ENCODE assay signal across 8 cellular contexts in the genomic region with DNA sequence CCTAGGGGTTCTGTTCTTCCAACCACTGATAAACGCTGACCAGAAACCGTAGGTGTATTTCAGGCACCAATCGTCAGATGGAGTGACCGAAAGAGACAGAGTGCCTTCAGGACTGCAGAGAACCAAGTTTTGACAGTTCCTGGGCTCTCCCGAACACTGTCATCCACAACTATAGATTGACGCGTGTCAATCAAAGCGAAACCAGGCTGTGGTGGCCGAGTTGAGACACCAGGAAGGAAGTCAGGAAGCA. TPM values are rescaled to one million over a fixed set of nuclear protein-coding genes. Genes with fewer than 3 reads are reported as not detected.
DNase-seq lines count a peak whose midpoint lies in the region; ATAC-seq, FAIRE-seq and TF ChIP-seq lines count a peak whose summit lies in the region.

No MANE protein-coding gene starts in this region.

- DNase-seq in heart left ventricle (no peak), cardiac septum (ENCODE audit: low spot score) (no peak), keratinocyte (ENCODE audit: low read depth, low spot score) (no peak), thoracic aorta (ENCODE audit: low spot score) (no peak), NCI-H1092 treated with DMSO at 0.1 percent for 48 hours (lab: John Stamatoyannopoulos, UW) (no peak), SHP77 treated with DMSO at 0.1 percent for 48 hours (lab: John Stamatoyannopoulos, UW) (no peak)

- 0 to 1% (median 0%) methylated on average over 4 to 9 of the region's 9 CpGs for WGBS in heart left ventricle, 4 donors

- H3K79me2 ChIP-seq in keratinocyte (ENCODE audit: control insufficient read depth, insufficient read depth, low read length) = no peaks in the 10 kb centered on the region

- dilution Hi-C loops in keratinocyte (cut with MboI; ENCODE audit: extremely low pct_ligation_motif_present, low sequenced_read_pairs) = no loop called here

- TF ChIP-seq POLR2A in heart left ventricle (IDR thresholded peaks at IDR 0.05) = no peak

- no peaks in the 10 kb centered on the region for H3K9me1 ChIP-seq in keratinocyte (ENCODE audit: control insufficient read depth, extremely low read depth, insufficient read depth, low read length)

- H3K36me3 Mint-ChIP-seq in activated T-helper 17 cell treated with anti-CD3 and anti-CD28 coated beads, Interleukin-2, amount 50 U/mL, for 72 hours (ENCODE audit: low read depth) = peaks cover 44% of the 10 kb centered on the region

- FAIRE-seq in keratinocyte (lab: Jason Lieb, UNC) = no peak

- peaks cover 0 to 30% (median 14%) of the 10 kb centered on the region in 12 donors for H3K4me1 ChIP-seq in heart left ventricle
- peaks cover 22% of the 10 kb centered on the region for H3K4me1 ChIP-seq in keratinocyte (ENCODE audit: control insufficient read depth, extremely low read depth, insufficient read depth, low read length)
- peaks cover 9 to 20% of the 10 kb centered on the region in 2 donors for H3K4me1 ChIP-seq in thoracic aorta (ENCODE audit: control insufficient read depth in 1 of 2, low read depth in 2 of 2)

- H3K4me1 Mint-ChIP-seq in activated T-helper 17 cell treated with anti-CD3 and anti-CD28 coated beads, Interleukin-2, amount 50 U/mL, for 72 hours = peaks cover 32% of the 10 kb centered on the region

- peak overlapping the region; percentile 81 for H3K4me2 ChIP-seq in keratinocyte (ENCODE audit: control insufficient read depth, extremely low read depth, insufficient read depth, low read depth, low read length)

- H3K27me3 Mint-ChIP-seq in activated T-helper 17 cell treated with anti-CD3 and anti-CD28 coated beads, Interleukin-2, amount 50 U/mL, for 72 hours = no peaks in the 10 kb centered on the region

- TF ChIP-seq CTCF in heart left ventricle (IDR thresholded peaks at IDR 0.05) (no peak), keratinocyte (optimal IDR thresholded peaks at IDR 0.05 in 1 of 3, IDR thresholded peaks at IDR 0.05 in 1 of 3, conservative IDR thresholded peaks at IDR 0.05 in 1 of 3; ENCODE audit: extremely low read depth in 1 of 3, insufficient read depth in 2 of 3, low read length in 3 of 3) (no peak), thoracic aorta (IDR thresholded peaks at IDR 0.05) (no peak)

- no peaks in the 10 kb centered on the region for H3K9me3 ChIP-seq in heart left ventricle
- no peaks in the 10 kb centered on the region for H3K9me3 ChIP-seq in keratinocyte (ENCODE audit: control insufficient read depth, low read depth, low read length)
- H3K9me3 ChIP-seq in thoracic aorta = no peaks in the 10 kb centered on the region

- H3K4me3 ChIP-seq in heart left ventricle (peak overlapping the region; percentile 49 to 82 (median 69)), keratinocyte (ENCODE audit: control insufficient read depth in 2 of 3, extremely low read depth in 1 of 3, insufficient read depth in 2 of 3, low read depth in 1 of 3, low read length in 3 of 3) (peak overlapping the region; percentile 58 to 65 (median 60)), thoracic aorta (peak overlapping the region; percentile 94)

- H3K27me3 ChIP-seq in heart left ventricle (no peaks in the 10 kb centered on the region), keratinocyte (ENCODE audit: control insufficient read depth, extremely low read depth, insufficient read depth, low read length) (no peaks in the 10 kb centered on the region), thoracic aorta (replicated peaks; ENCODE audit: insufficient read depth) (no peaks in the 10 kb centered on the region)

- H3K9me3 Mint-ChIP-seq in activated T-helper 17 cell treated with anti-CD3 and anti-CD28 coated beads, Interleukin-2, amount 50 U/mL, for 72 hours = peaks cover 3% of the 10 kb centered on the region

- H2AFZ ChIP-seq in keratinocyte (ENCODE audit: control insufficient read depth, low read length) = no peak overlapping the region

- H3K27ac ChIP-seq in heart left ventricle = peak overlapping the region; percentile 93 to 99 (median 98)
- peak overlapping the region; percentile 70 for H3K27ac ChIP-seq in keratinocyte (ENCODE audit: control insufficient read depth, insufficient read depth, low read length)
- peak overlapping the region; percentile 97 to 100 for H3K27ac ChIP-seq in thoracic aorta

- peak overlapping the region; percentile 98 for H3K27ac Mint-ChIP-seq in activated T-helper 17 cell treated with anti-CD3 and anti-CD28 coated beads, Interleukin-2, amount 50 U/mL, for 72 hours

- intact Hi-C loops in heart left ventricle (cut with DNase I) = loop anchor here in 8 of 10 donors (1.0 to 10.0 kb wide), 13 partner anchors 24 to 152 kb away; a partner anchor contains a TSS
- intact Hi-C loops in cardiac septum (cut with DNase I) = loop anchor here (1.0 to 10.0 kb wide), 3 partner anchors 36 to 152 kb away; a partner anchor contains a TSS

- H3K4me3 Mint-ChIP-seq in activated T-helper 17 cell treated with anti-CD3 and anti-CD28 coated beads, Interleukin-2, amount 50 U/mL, for 72 hours = peak overlapping the region; percentile 85

- peaks cover 0 to 2% (median under 1%) of the 10 kb centered on the region in 9 donors for H3K36me3 ChIP-seq in heart left ventricle
- H3K36me3 ChIP-seq in keratinocyte (ENCODE audit: control insufficient read depth in 2 of 2, extremely low read depth in 1 of 2, insufficient read depth in 2 of 2, low read length in 2 of 2) = peaks cover 1 to 2% of the 10 kb centered on the region in 2 experiments
- no peaks in the 10 kb centered on the region for H3K36me3 ChIP-seq in thoracic aorta

- no peak for ATAC-seq in heart left ventricle
- peak; percentile 19 for ATAC-seq in HG03135 (IDR thresholded peaks at IDR 0.05; ENCODE audit: unreplicated experiment)
- ATAC-seq in activated T-helper 17 cell treated with anti-CD3 and anti-CD28 coated beads, Interleukin-2, amount 50 U/mL, for 72 hours (replicated peaks) = peak; percentile 53
- ATAC-seq in thoracic aorta (ENCODE audit: insufficient number of reproducible peaks, low FRiP score, low read depth) = no peak

- H3K9ac ChIP-seq in keratinocyte (ENCODE audit: control insufficient read depth, extremely low read depth, insufficient read depth, low read length) = peak overlapping the region; percentile 93

- no peaks in the 10 kb centered on the region for H4K20me1 ChIP-seq in keratinocyte (ENCODE audit: control insufficient read depth, extremely low read depth, insufficient read depth, low read length)

RNA-seq across cellular contexts. Expression of a gene that starts 11.9 kb away (rescaled TPM):
- total RNA-seq in heart left ventricle (10 to 100 TPM in 1 of 9 donors, 1 to 10 TPM in 1, under 1 TPM in 3, not detected in 4; 0.23 to 10.3 (median 0.81) TPM), cardiac septum (0.83 TPM), thoracic aorta (1 to 10 TPM in 1 of 2 donors, not detected in 1; 1.6 TPM)
- polyA plus RNA-seq in heart left ventricle (under 1 TPM in 1 of 2 donors, not detected in 1; 0.47 TPM), keratinocyte (1.4 to 28.2 TPM (median 12.6 TPM) in 3 replicates)
- 100 to 1,000 TPM; 158 to 161 TPM for total RNA-seq in activated T-helper 17 cell treated with anti-CD3 and anti-CD28 coated beads, Interleukin-2, amount 50 U/mL, for 72 hours
- not detected for polyA plus RNA-seq in keratinocyte (2011; ENCODE audit: low read depth)
- polyA plus RNA-seq in keratinocyte (2011; cell fraction: cytosol; rRNA removed) = 3.8 and 4.2 TPM in 2 replicates
- polyA plus RNA-seq in keratinocyte (2011; cell fraction: nucleus; rRNA removed) = 11.6 and 12.8 TPM in 2 replicates
- polyA plus RNA-seq in keratinocyte (2012; ENCODE audit: low replicate concordance) = 0.25 and 28.3 TPM in 2 replicates
- polyA minus RNA-seq in keratinocyte = 2.1 to 22.7 TPM (median 7.9 TPM) in 3 replicates
- polyA minus RNA-seq in keratinocyte (2011; cell fraction: cytosol; rRNA and poly(A)+ RNA removed) = 7.1 TPM
- polyA minus RNA-seq in keratinocyte (2011; cell fraction: nucleus; rRNA and poly(A)+ RNA removed) = 0.70 and 5.2 TPM in 2 replicates

RNA-seq across cellular contexts. Expression of a gene that starts 25.6 kb away (rescaled TPM):
- total RNA-seq in heart left ventricle = 10 to 100 TPM in 7 of 9 donors, 1 to 10 TPM in 2; 4.6 to 24.4 (median 12.1) TPM
- 10 to 100 TPM in 1 of 2 donors, 1 to 10 TPM in 1; 7.9 to 13.3 TPM for polyA plus RNA-seq in heart left ventricle
- 13.4 TPM for total RNA-seq in cardiac septum
- 10 to 100 TPM; 53.8 to 80.4 TPM for total RNA-seq in activated T-helper 17 cell treated with anti-CD3 and anti-CD28 coated beads, Interleukin-2, amount 50 U/mL, for 72 hours
- 7.4 to 17.7 TPM (median 12.1 TPM) in 3 replicates for polyA plus RNA-seq in keratinocyte
- polyA plus RNA-seq in keratinocyte (2011; ENCODE audit: low read depth) = 5.9 TPM
- polyA plus RNA-seq in keratinocyte (2011; cell fraction: cytosol; rRNA removed) = 8.7 and 11.4 TPM in 2 replicates
- 81.3 and 85.5 TPM in 2 replicates for polyA plus RNA-seq in keratinocyte (2011; cell fraction: nucleus; rRNA removed)
- 8.4 and 13.1 TPM in 2 replicates for polyA plus RNA-seq in keratinocyte (2012; ENCODE audit: low replicate concordance)
- polyA minus RNA-seq in keratinocyte = 19.3 to 31.1 TPM (median 25.6 TPM) in 3 replicates
- 8.8 TPM for polyA minus RNA-seq in keratinocyte (2011; cell fraction: cytosol; rRNA and poly(A)+ RNA removed)
- 16.8 and 22.2 TPM in 2 replicates for polyA minus RNA-seq in keratinocyte (2011; cell fraction: nucleus; rRNA and poly(A)+ RNA removed)
- 10 to 100 TPM; 25.3 to 38.6 TPM for total RNA-seq in thoracic aorta

RNA-seq across cellular contexts. Expression of a gene that starts 26.8 kb away (rescaled TPM):
- 10 to 100 TPM in 7 of 9 donors, 1 to 10 TPM in 2; 7.7 to 23.8 (median 14.1) TPM for total RNA-seq in heart left ventricle
- polyA plus RNA-seq in heart left ventricle = 10 to 100 TPM in 1 of 2 donors, 1 to 10 TPM in 1; 6.1 to 11.8 TPM
- 11.2 TPM for total RNA-seq in cardiac septum
- total RNA-seq in activated T-helper 17 cell treated with anti-CD3 and anti-CD28 coated beads, Interleukin-2, amount 50 U/mL, for 72 hours = 100 to 1,000 TPM in 1 of 2 donors, 10 to 100 TPM in 1; 53.9 to 143 TPM
- 10.3 to 14.1 TPM (median 13.5 TPM) in 3 replicates for polyA plus RNA-seq in keratinocyte
- polyA plus RNA-seq in keratinocyte (2011; ENCODE audit: low read depth) = 3.5 TPM
- polyA plus RNA-seq in keratinocyte (2011; cell fraction: cytosol; rRNA removed) = 4.5 and 5.2 TPM in 2 replicates
- polyA plus RNA-seq in keratinocyte (2011; cell fraction: nucleus; rRNA removed) = 30.3 and 35.8 TPM in 2 replicates
- 3.9 and 13.7 TPM in 2 replicates for polyA plus RNA-seq in keratinocyte (2012; ENCODE audit: low replicate concordance)
- 29.1 to 89.9 TPM (median 36.8 TPM) in 3 replicates for polyA minus RNA-seq in keratinocyte
- polyA minus RNA-seq in keratinocyte (2011; cell fraction: cytosol; rRNA and poly(A)+ RNA removed) = 20.1 TPM
- polyA minus RNA-seq in keratinocyte (2011; cell fraction: nucleus; rRNA and poly(A)+ RNA removed) = 19.1 and 20.4 TPM in 2 replicates
- total RNA-seq in thoracic aorta = 10 to 100 TPM; 13.2 to 15.2 TPM

RNA-seq across cellular contexts. Expression of a gene that starts 32.3 kb away (rescaled TPM):
- total RNA-seq in heart left ventricle = 10 to 100 TPM in 3 of 9 donors, 1 to 10 TPM in 6; 6.1 to 13.5 (median 8.1) TPM
- polyA plus RNA-seq in heart left ventricle = 10 to 100 TPM in 1 of 2 donors, 1 to 10 TPM in 1; 5.1 to 12.9 TPM
- total RNA-seq in cardiac septum = 6.8 TPM
- 1 to 10 TPM; 4.7 to 7.0 TPM for total RNA-seq in activated T-helper 17 cell treated with anti-CD3 and anti-CD28 coated beads, Interleukin-2, amount 50 U/mL, for 72 hours
- polyA plus RNA-seq in keratinocyte = 4.2 to 6.3 TPM (median 5.5 TPM) in 3 replicates
- polyA plus RNA-seq in keratinocyte (2011; ENCODE audit: low read depth) = 0.90 TPM
- 3.3 and 7.3 TPM in 2 replicates for polyA plus RNA-seq in keratinocyte (2011; cell fraction: cytosol; rRNA removed)
- 4.4 and 5.6 TPM in 2 replicates for polyA plus RNA-seq in keratinocyte (2011; cell fraction: nucleus; rRNA removed)
- 4.5 and 6.5 TPM in 2 replicates for polyA plus RNA-seq in keratinocyte (2012; ENCODE audit: low replicate concordance)
- polyA minus RNA-seq in keratinocyte = 2.9 to 5.0 TPM (median 3.9 TPM) in 3 replicates
- 10.6 TPM for polyA minus RNA-seq in keratinocyte (2011; cell fraction: cytosol; rRNA and poly(A)+ RNA removed)
- 3.3 and 3.4 TPM in 2 replicates for polyA minus RNA-seq in keratinocyte (2011; cell fraction: nucleus; rRNA and poly(A)+ RNA removed)
- total RNA-seq in thoracic aorta = 10 to 100 TPM; 11.9 to 13.8 TPM

RNA-seq across cellular contexts. Expression of a gene that starts 46.1 kb away (rescaled TPM):
- total RNA-seq in heart left ventricle (10 to 100 TPM in 3 of 9 donors, 1 to 10 TPM in 6; 5.3 to 16.4 (median 8.4) TPM), cardiac septum (8.7 TPM), thoracic aorta (10 to 100 TPM in 1 of 2 donors, 1 to 10 TPM in 1; 8.4 to 32.1 TPM)
- polyA plus RNA-seq in heart left ventricle (1 to 10 TPM; 3.8 to 8.9 TPM), keratinocyte (16.2 to 21.8 TPM (median 19.0 TPM) in 3 replicates)
- total RNA-seq in activated T-helper 17 cell treated with anti-CD3 and anti-CD28 coated beads, Interleukin-2, amount 50 U/mL, for 72 hours = 10 to 100 TPM; 43.3 to 45.3 TPM
- polyA plus RNA-seq in keratinocyte (2011; ENCODE audit: low read depth) = 10.0 TPM
- polyA plus RNA-seq in keratinocyte (2011; cell fraction: cytosol; rRNA removed) = 13.1 and 16.1 TPM in 2 replicates
- 19.6 and 21.1 TPM in 2 replicates for polyA plus RNA-seq in keratinocyte (2011; cell fraction: nucleus; rRNA removed)
- 13.7 and 19.3 TPM in 2 replicates for polyA plus RNA-seq in keratinocyte (2012; ENCODE audit: low replicate concordance)
- 20.1 to 94.3 TPM (median 45.7 TPM) in 3 replicates for polyA minus RNA-seq in keratinocyte
- polyA minus RNA-seq in keratinocyte (2011; cell fraction: cytosol; rRNA and poly(A)+ RNA removed) = 44.7 TPM
- polyA minus RNA-seq in keratinocyte (2011; cell fraction: nucleus; rRNA and poly(A)+ RNA removed) = 48.4 and 76.6 TPM in 2 replicates

Comparison
In these comparisons a context has a peak if more than half of its experiments do, and no peak if none do; other contexts are left out.
1. ATAC-seq: peak in HG03135 (single experiment) and activated T-helper 17 cell treated with anti-CD3 and anti-CD28 coated beads, Interleukin-2, amount 50 U/mL, for 72 hours (single experiment); none in heart left ventricle (0 of 4) and thoracic aorta (single experiment).
2. RNA of a gene that starts 11.9 kb away (total RNA-seq): 158 to 161 TPM in activated T-helper 17 cell treated with anti-CD3 and anti-CD28 coated beads, Interleukin-2, amount 50 U/mL, for 72 hours; 1.6 TPM in thoracic aorta, 0.83 TPM in cardiac septum (single experiment) and 0.23 to 10.3 TPM in heart left ventricle; every median in the first group is over 10 times any median in the second.
3. Peak in every context shown above with its lines, with median percentiles within 50 percentile points of each other: H3K27ac ChIP-seq and H3K4me3 ChIP-seq.